In genomic region chr10:58266003-58266825, GRCh38 we compare ENCODE assay signal across 8 cellular contexts. TPM values are rescaled to one million over a fixed set of nuclear protein-coding genes. Genes with fewer than 3 reads are reported as not detected.
A peak's percentile ranks its signal among the peaks of the same experiment; 100 is the strongest.
DNase-seq lines count a peak whose midpoint lies in the region; ATAC-seq, FAIRE-seq and TF ChIP-seq lines count a peak whose summit lies in the region.

No MANE protein-coding gene starts in this region.

- H3K4me3 ChIP-seq in NT2/D1 (ENCODE audit: insufficient read length, low read depth) (peak overlapping the region; percentile 64), GM12878 (peak overlapping the region; percentile 80)

- SMC1A ChIA-PET in GM12878 (lab: Charles Lee; ENCODE audit: uncharacterized antibody, unreplicated experiment), result interaction anchor here (0.7 to 1.2 kb wide), 3 partner anchors 25 to 89 kb away, joined by 3 to 5 read pairs (median 4); no protein-coding TSS in a partner anchor

- no peak for FAIRE-seq in GM12878 (lab: Jason Lieb, UNC)

- DNase-seq in GM10266 (ENCODE audit: extremely low spot score) (peak; percentile 32), H9 (no peak), NT2/D1 (ENCODE audit: low read depth, low spot score) (no peak), GM12878 (ENCODE audit: low read depth, low spot score) (no peak), kidney tubule cell (ENCODE audit: low spot score) (peak; percentile 70)
- peak; percentile 13 for DNase-seq in stimulated activated naive CD8-positive, alpha-beta T cell treated with anti-CD3 and anti-CD28 coated beads, Interleukin-15, Interleukin-2, amounts not matched to agents 100 U/mL and 50 U/mL, for 24 hours

- H3K18ac ChIP-seq in H9 (ENCODE audit: insufficient read length, low read depth, low read length), result no peak overlapping the region

- POLR2A ChIA-PET in GM12878 (lab: Charles Lee), result no interaction called here

- peak overlapping the region in 1 of 3 experiments; percentile 9; a peak in 1 of 7 replicates for H3K27ac Mint-ChIP-seq in H9

- H4K91ac ChIP-seq in H9 (ENCODE audit: insufficient read length, low read depth, low read length), result no peak overlapping the region

- in situ Hi-C loops in GM12878 (cut with MboI), result no loop called here

- no peak overlapping the region for H2BK15ac ChIP-seq in H9 (ENCODE audit: low read depth, low read length)

- no peak overlapping the region for H2AFZ ChIP-seq in H9 (ENCODE audit: low read length)
- H2AFZ ChIP-seq in GM12878 (ENCODE audit: control insufficient read depth, low read depth, low read length), result peak overlapping the region; percentile 81

- intact Hi-C loops in GM12878 (cut with micrococcal nuclease; ENCODE audit: unreplicated experiment), result loop anchor here (5.0 to 10.0 kb wide), 2 partner anchors 71 to 1639 kb away; partner anchors contain the start of genes CCDC6 and UBE2D1

- peaks cover 14% of the 10 kb centered on the region for H3K23me2 ChIP-seq in H9 (ENCODE audit: insufficient read length, low read depth, low read length, poor library complexity, severe bottlenecking)

- no peak overlapping the region for H3K23ac ChIP-seq in H9 (ENCODE audit: insufficient read length, low read depth, low read length)

- H3K27ac ChIP-seq in H9 (ENCODE audit: insufficient read length, low read depth, low read length) (no peak overlapping the region), GM12878 (ENCODE audit: control insufficient read depth, insufficient read depth) (peak overlapping the region; percentile 80)

- peak overlapping the region; percentile 90 to 98 for H3K4me3 Mint-ChIP-seq in H9

- H3K9ac ChIP-seq in H9 (ENCODE audit: extremely low read depth, insufficient read length, low read length) (no peak overlapping the region), NT2/D1 (ENCODE audit: insufficient read length, low read depth) (peak overlapping the region; percentile 76), GM12878 (ENCODE audit: control insufficient read depth, insufficient read depth, low read length) (peak overlapping the region; percentile 78)

- peaks cover 4% of the 10 kb centered on the region for H3K79me1 ChIP-seq in H9 (ENCODE audit: insufficient read depth, low read depth, low read length, poor library complexity, severe bottlenecking)

- no peak for TF ChIP-seq EP300 in GM12878 (IDR thresholded peaks at IDR 0.05; ENCODE audit: borderline replicate concordance in 1 of 2, control insufficient read depth in 1 of 2, low read depth in 2 of 2, low read length in 2 of 2)

- no peak overlapping the region for H4K5ac ChIP-seq in H9 (ENCODE audit: insufficient read length, low read depth, low read length)

- RAD21 ChIA-PET in GM12878 (lab: Charles Lee; ENCODE audit: unreplicated experiment), result interaction anchor here (0.7 to 1.8 kb wide), 4 partner anchors 24 to 119 kb away, joined by 3 to 7 read pairs (median 4); partner anchors contain the start of gene TFAM

- H3K4me1 ChIP-seq in H9 (ENCODE audit: insufficient read depth, low read length) (peaks cover 2% of the 10 kb centered on the region; the same call in 1 of the 2 replicates), NT2/D1 (ENCODE audit: insufficient read depth, insufficient read length) (no peaks in the 10 kb centered on the region), GM12878 (ENCODE audit: control insufficient read depth, insufficient read depth, low read length) (0 out of 2 replicates have a peak, but pooled peaks cover 5% of the 10 kb centered on the region)

- peaks cover 0 to 4% (median 0%) of the 10 kb centered on the region in 3 experiments; a peak in 3 of 7 replicates for H3K36me3 Mint-ChIP-seq in H9 (ENCODE audit: insufficient read depth in 1 of 3, low read depth in 3 of 3)

- H2BK120ac ChIP-seq in H9 (ENCODE audit: low read depth, low read length, poor library complexity, severe bottlenecking), result no peak overlapping the region

- H3K9me3 Mint-ChIP-seq in H9, result no peaks in the 10 kb centered on the region; a peak in 1 of 5 replicates

- WGBS in H9 (ENCODE audit: extremely low coverage, insufficient read length, low lambda C conversion rate), result no CpG with 5 or more reads among the region's 14 CpGs
- 1% methylated on average over 14 of the region's 14 CpGs for WGBS in GM12878 (ENCODE audit: insufficient coverage, insufficient replicate concordance, low lambda C conversion rate, missing lambda C conversion rate)

- TF ChIP-seq POLR2A in GM12878 (IDR thresholded peaks at IDR 0.05; ENCODE audit: low read depth, low read length), result no peak

- peak; percentile 22 for ATAC-seq in GM12878
- peak; percentile 21 for ATAC-seq in stimulated activated naive CD8-positive, alpha-beta T cell treated with anti-CD3 and anti-CD28 coated beads, Interleukin-15, Interleukin-2, amounts not matched to agents 100 U/mL and 50 U/mL, for 24 hours
- ATAC-seq in HG02678 (IDR thresholded peaks at IDR 0.05; ENCODE audit: unreplicated experiment), result no peak
- no peak for ATAC-seq in GM21381 (IDR thresholded peaks at IDR 0.05; ENCODE audit: unreplicated experiment)

- no peaks in the 10 kb centered on the region for H3K9me3 ChIP-seq in H9 (ENCODE audit: control insufficient read depth, low read depth, low read length)
- no peaks in the 10 kb centered on the region; the same call in 1 of the 2 replicates for H3K9me3 ChIP-seq in NT2/D1 (ENCODE audit: insufficient read depth, low read length)
- H3K9me3 ChIP-seq in GM12878 (replicated peaks; ENCODE audit: control insufficient read depth, insufficient read depth, low read length), result no peaks in the 10 kb centered on the region; the same call in 2 of the 3 replicates

- no peak for TF ChIP-seq RAD21 in GM12878 (IDR thresholded peaks at IDR 0.05; ENCODE audit: insufficient read depth, low read depth, low read length)

- peaks cover 30 to 43% of the 10 kb centered on the region in 2 experiments for H3K4me1 Mint-ChIP-seq in H9

- H2AK5ac ChIP-seq in H9 (ENCODE audit: insufficient read length, low read length), result no peak overlapping the region

- CTCF ChIA-PET in GM12878 (lab: Yijun Ruan, JAX), result interaction anchor here (0.6 to 1.0 kb wide), 3 partner anchors 25 to 856 kb away, joined by 3 to 5 read pairs (median 3); no protein-coding TSS in a partner anchor

- H3K27me3 ChIP-seq in H9 (ENCODE audit: insufficient read depth, low read length) (no peaks in the 10 kb centered on the region), NT2/D1 (ENCODE audit: insufficient read depth, insufficient read length) (no peaks in the 10 kb centered on the region), GM12878 (replicated peaks in 1 of 2; ENCODE audit: control insufficient read depth in 2 of 2, insufficient read depth in 2 of 2, low read length in 1 of 2) (no peaks in the 10 kb centered on the region)

- H3K36me3 ChIP-seq in NT2/D1 (ENCODE audit: insufficient read depth, insufficient read length, low read length), result no peaks in the 10 kb centered on the region
- no peaks in the 10 kb centered on the region for H3K36me3 ChIP-seq in GM12878 (ENCODE audit: control insufficient read depth in 2 of 2, insufficient read depth in 2 of 2, low read length in 1 of 2)

- H3K4ac ChIP-seq in H9 (ENCODE audit: low read depth, low read length), result no peak overlapping the region

- no peak overlapping the region for H3K56ac ChIP-seq in H9 (ENCODE audit: insufficient read length, low read depth, low read length)

- TSS peak; percentile 56 for BruUV-seq in GM12878 (replicated peaks; lab: Mats Ljungman, UMichigan)

- H2BK20ac ChIP-seq in H9 (ENCODE audit: low read depth, low read length, poor library complexity, severe bottlenecking), result no peak overlapping the region

- H2BK5ac ChIP-seq in H9 (ENCODE audit: insufficient read length, low read length), result no peak overlapping the region

- no peaks in the 10 kb centered on the region for H4K20me1 ChIP-seq in H9 (ENCODE audit: control insufficient read depth, insufficient read depth, insufficient read length)
- no peaks in the 10 kb centered on the region for H4K20me1 ChIP-seq in GM12878 (ENCODE audit: control insufficient read depth, insufficient read depth)

- H3K4me2 ChIP-seq in H9 (ENCODE audit: insufficient read depth, insufficient read length, low read length), result peak overlapping the region; percentile 75
- H3K4me2 ChIP-seq in GM12878 (ENCODE audit: control insufficient read depth, insufficient read depth), result peak overlapping the region; percentile 84

- no peak overlapping the region for H3K14ac ChIP-seq in H9 (ENCODE audit: insufficient read depth, low read length)

- H2BK12ac ChIP-seq in H9 (ENCODE audit: insufficient read length, low read depth, low read length), result no peak overlapping the region

- H4K8ac ChIP-seq in H9 (replicated peaks; ENCODE audit: insufficient read length, low read depth, low read length), result no peak overlapping the region

- H3K79me2 ChIP-seq in H9 (ENCODE audit: insufficient read depth, low read length) (peaks cover 5% of the 10 kb centered on the region; the same call in 1 of the 2 replicates), GM12878 (ENCODE audit: control insufficient read depth, insufficient read depth, low read length) (peaks cover 79% of the 10 kb centered on the region)

- TF ChIP-seq CTCF in GM10266 (IDR thresholded peaks at IDR 0.05; ENCODE audit: control insufficient read depth, insufficient read depth, low read depth, missing control alignments) (no peak), H9 (conservative IDR thresholded peaks at IDR 0.05) (no peak), GM12878 (IDR thresholded peaks at IDR 0.05 in 2 of 3, conservative IDR thresholded peaks at IDR 0.05 in 1 of 3; ENCODE audit: control insufficient read depth in 2 of 3, extremely low read depth in 1 of 3, insufficient read depth in 1 of 3, low read depth in 3 of 3, low read length in 3 of 3) (no peak)

- no peak overlapping the region for H3T11ph ChIP-seq in H9 (ENCODE audit: low read length)

- no peaks in the 10 kb centered on the region; the same call in 1 of the 2 replicates for H3K27me3 Mint-ChIP-seq in H9 (ENCODE audit: low read depth)

RNA-seq across cellular contexts. Expression of gene IPMK, which starts 1.5 kb away (rescaled TPM):
- total RNA-seq in H9 (2021) (7.2 and 7.3 TPM in 2 replicates), GM12878 (2014; rRNA removed) (3.7 and 4.2 TPM in 2 replicates), GM12878 (2014; rRNA removed; fragmentation: Illumina TruSeq; extraction: Trizol) (4.4 and 4.6 TPM in 2 replicates), GM12878 (2021) (3.5 and 3.8 TPM in 2 replicates)
- total RNA-seq in GM12878 (2013; cell fraction: nucleolus; rRNA removed), result 20.1 TPM in 2 replicates
- 1.3 TPM for polyA plus RNA-seq in GM12878 (2011; ENCODE audit: low read depth)
- polyA plus RNA-seq in GM12878 (2011; rRNA removed) (7.5 and 14.8 TPM in 2 replicates), GM12878 (2014; fragmentation: Illumina TruSeq; extraction: Trizol) (3.4 and 4.2 TPM in 2 replicates), GM12878 (2014; fragmentation: Nextera tagmentation; extraction: Ambion mirVana) (1 to 10 TPM in 1 of 2 experiments, under 1 TPM in 1; 0.84 to 1.5 TPM), GM12878 (2014; rRNA removed) (2.0 and 2.3 TPM in 2 replicates), GM12878 (2016; fragmentation: Nextera tagmentation; extraction: Ambion mirVana) (1 to 10 TPM; 3.8 to 4.1 TPM)
- 1.7 and 1.9 TPM in 2 replicates for polyA plus RNA-seq in GM12878 (2011; cell fraction: cytosol; rRNA removed)
- polyA plus RNA-seq in GM12878 (2011; cell fraction: nucleus; rRNA removed), result 4.3 and 5.3 TPM in 2 replicates
- 3.1 and 5.3 TPM in 2 replicates for polyA plus RNA-seq in GM12878 (2012)
- 4.4 and 5.3 TPM in 2 replicates for polyA minus RNA-seq in GM12878 (2011; rRNA and poly(A)+ RNA removed)
- polyA minus RNA-seq in GM12878 (2011; cell fraction: cytosol; rRNA and poly(A)+ RNA removed), result 3.5 and 4.1 TPM in 2 replicates
- 6.3 and 8.6 TPM in 2 replicates for polyA minus RNA-seq in GM12878 (2011; cell fraction: nucleus; rRNA and poly(A)+ RNA removed)

RNA-seq across cellular contexts. Expression of gene CISD1, which starts 2.7 kb away (rescaled TPM):
- total RNA-seq in H9 (2021), result 37.3 and 42.0 TPM in 2 replicates
- total RNA-seq in GM12878 (2013; cell fraction: nucleolus; rRNA removed), result 7.4 and 9.0 TPM in 2 replicates
- 23.0 and 26.0 TPM in 2 replicates for total RNA-seq in GM12878 (2014; rRNA removed)
- 42.7 and 46.8 TPM in 2 replicates for total RNA-seq in GM12878 (2014; rRNA removed; fragmentation: Illumina TruSeq; extraction: Trizol)
- total RNA-seq in GM12878 (2021), result 31.8 and 34.3 TPM in 2 replicates
- 20.4 TPM for polyA plus RNA-seq in GM12878 (2011; ENCODE audit: low read depth)
- 71.6 and 88.7 TPM in 2 replicates for polyA plus RNA-seq in GM12878 (2011; rRNA removed)
- 21.3 and 27.3 TPM in 2 replicates for polyA plus RNA-seq in GM12878 (2011; cell fraction: cytosol; rRNA removed)
- 11.8 and 13.8 TPM in 2 replicates for polyA plus RNA-seq in GM12878 (2011; cell fraction: nucleus; rRNA removed)
- 24.1 and 29.1 TPM in 2 replicates for polyA plus RNA-seq in GM12878 (2012)
- 45.4 and 48.0 TPM in 2 replicates for polyA plus RNA-seq in GM12878 (2014; fragmentation: Illumina TruSeq; extraction: Trizol)
- 100 to 1,000 TPM; 156 to 162 TPM for polyA plus RNA-seq in GM12878 (2014; fragmentation: Nextera tagmentation; extraction: Ambion mirVana)
- polyA plus RNA-seq in GM12878 (2014; rRNA removed), result 21.8 and 28.5 TPM in 2 replicates
- polyA plus RNA-seq in GM12878 (2016; fragmentation: Nextera tagmentation; extraction: Ambion mirVana), result 100 to 1,000 TPM; 129 to 139 TPM
- polyA minus RNA-seq in GM12878 (2011; rRNA and poly(A)+ RNA removed), result 5.0 and 11.0 TPM in 2 replicates
- 4.1 and 8.7 TPM in 2 replicates for polyA minus RNA-seq in GM12878 (2011; cell fraction: cytosol; rRNA and poly(A)+ RNA removed)
- 2.2 and 3.1 TPM in 2 replicates for polyA minus RNA-seq in GM12878 (2011; cell fraction: nucleus; rRNA and poly(A)+ RNA removed)

Comparison
In these comparisons a context has a peak if more than half of its experiments do, and no peak if none do; other contexts are left out.
1. DNase-seq: peak in GM10266 (single experiment), kidney tubule cell (single experiment) and stimulated activated naive CD8-positive, alpha-beta T cell treated with anti-CD3 and anti-CD28 coated beads, Interleukin-15, Interleukin-2, amounts not matched to agents 100 U/mL and 50 U/mL, for 24 hours (single experiment); none in H9 (single experiment), NT2/D1 (single experiment) and GM12878 (single experiment).
2. ATAC-seq: peak in GM12878 (single experiment) and stimulated activated naive CD8-positive, alpha-beta T cell treated with anti-CD3 and anti-CD28 coated beads, Interleukin-15, Interleukin-2, amounts not matched to agents 100 U/mL and 50 U/mL, for 24 hours (single experiment); none in HG02678 (single experiment) and GM21381 (single experiment).